In the genomic region with DNA sequence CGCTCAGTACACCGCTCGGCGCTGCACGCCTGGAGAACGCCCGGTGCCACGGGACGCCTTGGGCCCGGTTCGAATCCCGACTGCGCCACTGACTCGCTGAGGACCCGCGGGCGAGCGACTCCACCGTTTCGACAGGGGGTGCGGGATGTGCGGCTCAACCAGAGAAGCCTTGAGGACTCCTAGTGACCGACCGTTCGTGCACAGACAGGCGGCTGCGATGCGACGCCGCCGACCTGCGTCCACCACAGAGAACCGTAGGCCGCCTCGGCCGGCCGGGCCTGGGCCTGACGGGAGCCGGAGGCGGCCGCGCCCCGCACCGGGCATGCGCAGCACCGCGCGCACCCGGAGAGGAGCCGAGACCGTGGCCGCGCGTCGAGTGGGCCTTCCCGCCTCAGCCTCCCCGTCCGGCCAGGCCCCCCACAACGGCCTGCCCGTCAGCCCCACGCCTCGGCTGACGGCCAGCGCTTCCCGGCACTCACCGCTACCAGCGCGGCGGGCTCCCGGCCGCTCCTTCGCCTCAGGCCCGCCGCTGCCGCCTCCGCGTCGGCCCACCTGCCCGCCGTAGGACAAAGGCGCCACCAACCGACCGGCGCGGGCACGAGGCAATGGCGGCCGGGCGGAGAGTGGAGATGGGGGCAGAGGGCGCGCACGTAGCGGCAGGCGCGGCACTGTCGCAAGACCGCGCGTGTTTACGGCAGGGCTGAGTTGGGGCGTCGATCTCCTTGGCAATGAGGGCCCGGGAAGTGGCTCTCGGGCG, we compare ENCODE assay signal across 8 cellular contexts. TPM values are rescaled to one million over a fixed set of nuclear protein-coding genes. Genes with fewer than 3 reads are reported as not detected.
A peak's percentile ranks its signal among the peaks of the same experiment; 100 is the strongest.
DNase-seq lines count a peak whose midpoint lies in the region; ATAC-seq and TF ChIP-seq lines count a peak whose summit lies in the region.

TSS of gene NCOA5 (minus strand) at position 625 of the 757 bp plus-strand sequence. CDS start 10,538 bp downstream, outside the sequence.

- no peaks in the 10 kb centered on the region for H3K36me3 ChIP-seq in right atrium auricular region
- H3K36me3 ChIP-seq in uterus: no peaks in the 10 kb centered on the region

- DNase-seq in NCI-H1694 treated with DMSO at 0.1 percent for 48 hours (lab: John Stamatoyannopoulos, UW): peak; percentile 84
- DNase-seq in T-helper 17 cell: peak; percentile 89 to 90 (median 89)
- DNase-seq in right atrium auricular region (ENCODE audit: low spot score): peak; percentile 92
- DNase-seq in pulmonary artery endothelial cell (ENCODE audit: low read depth, low spot score): peak; percentile 87
- peak; percentile 95 to 97 for DNase-seq in uterus

- H3K9me3 ChIP-seq in T-helper 17 cell (ENCODE audit: control insufficient read depth, low read length, poor library complexity, severe bottlenecking) (peaks cover 2% of the 10 kb centered on the region), right atrium auricular region (no peaks in the 10 kb centered on the region), uterus (no peaks in the 10 kb centered on the region)

- peaks cover 2% of the 10 kb centered on the region for H3K27me3 Mint-ChIP-seq in T-helper 17 cell

- peak within 1 kb of the TSS; percentile 94 for H3K27ac ChIP-seq in angular gyrus (ENCODE audit: low read depth, low read length)
- peak within 1 kb of the TSS; percentile 95 to 98 for H3K27ac ChIP-seq in right atrium auricular region
- H3K27ac ChIP-seq in uterus: peak within 1 kb of the TSS; percentile 95 to 98

- H3K27ac Mint-ChIP-seq in T-helper 17 cell: peak within 1 kb of the TSS; percentile 94

- peak within 1 kb of the TSS; percentile 88 for H3K4me3 Mint-ChIP-seq in T-helper 17 cell

- peaks cover 28% of the 10 kb centered on the region for H3K4me1 Mint-ChIP-seq in T-helper 17 cell

- intact Hi-C loops in uterus (cut with DNase I; ENCODE audit: low total_unique reads): no loop called here

- peaks cover 2% of the 10 kb centered on the region for H3K36me3 Mint-ChIP-seq in T-helper 17 cell (ENCODE audit: low read depth)

- peak; percentile 82 for ATAC-seq in GM18498 (IDR thresholded peaks at IDR 0.05; ENCODE audit: unreplicated experiment)
- peak; percentile 76 for ATAC-seq in HG02938 (IDR thresholded peaks at IDR 0.05; ENCODE audit: unreplicated experiment)
- peak; percentile 93 for ATAC-seq in T-helper 17 cell

- H3K4me1 ChIP-seq in right atrium auricular region (peaks cover 0 to 47% of the 10 kb centered on the region in 2 donors), uterus (peaks cover 0 to 5% of the 10 kb centered on the region in 2 donors)

- H3K4me3 ChIP-seq in right atrium auricular region: peak within 1 kb of the TSS; percentile 68 to 71
- H3K4me3 ChIP-seq in uterus: peak within 1 kb of the TSS; percentile 80 to 89

- TF ChIP-seq POLR2A in uterus (IDR thresholded peaks at IDR 0.05): peak; percentile 58 to 96

- H3K27me3 ChIP-seq in right atrium auricular region (no peaks in the 10 kb centered on the region), uterus (no peaks in the 10 kb centered on the region)

- TF ChIP-seq CTCF in right atrium auricular region (IDR thresholded peaks at IDR 0.05): peak in 1 of 2 donors; percentile 60
- peak; percentile 27 to 53 (median 41) for TF ChIP-seq CTCF in uterus (IDR thresholded peaks at IDR 0.05)

RNA-seq across cellular contexts. Expression of gene NCOA5, which starts in this region (rescaled TPM):
- total RNA-seq in T-helper 17 cell (10 to 100 TPM; 14.5 to 15.0 TPM), right atrium auricular region (10 to 100 TPM; 17.8 to 23.3 TPM), pulmonary artery endothelial cell (10.6 and 15.9 TPM in 2 replicates), uterus (10 to 100 TPM in 3 of 4 donors, 1 to 10 TPM in 1; 8.2 to 37.8 (median 29.5) TPM)

Comparison
In these comparisons a context has a peak if more than half of its experiments do, and no peak if none do; other contexts are left out.
1. Peak in every context shown above with its lines: DNase-seq, ATAC-seq, H3K4me3 ChIP-seq and H3K27ac ChIP-seq.